Comparison of ENCODE assay signal across 2 cellular contexts in genomic region chr14:93286212-93286890, GRCh38.
TF ChIP-seq lines count a peak whose summit lies in the region.

No MANE protein-coding gene starts in this region.

TF ChIP-seq in A549, 52 proteins besides CTCF, POLR2A, EP300 and RAD21 (continued from another document):
- TF ChIP-seq HES2 (IDR thresholded peaks at IDR 0.05) (no peak), PHF8 (IDR thresholded peaks at IDR 0.05; ENCODE audit: borderline replicate concordance, low read depth) (no peak), ZNF302 (CRISPR knock-in tag; IDR thresholded peaks at IDR 0.05) (no peak), KDM5A (IDR thresholded peaks at IDR 0.05) (no peak), HDAC2 (IDR thresholded peaks at IDR 0.05) (no peak), SREBF2 (IDR thresholded peaks at IDR 0.05) (no peak), PBX3 (IDR thresholded peaks at IDR 0.05) (no peak), HOXB13 (CRISPR knock-in tag; IDR thresholded peaks at IDR 0.05; ENCODE audit: low read depth) (no peak), ZFP36 (IDR thresholded peaks at IDR 0.05; ENCODE audit: borderline replicate concordance, partially characterized antibody) (no peak), RARB (CRISPR knock-in tag; IDR thresholded peaks at IDR 0.05) (no peak), BCL3 (IDR thresholded peaks at IDR 0.05) (no peak), MAFK (IDR thresholded peaks at IDR 0.05; ENCODE audit: partially characterized antibody) (no peak), ZSCAN20 (CRISPR knock-in tag; IDR thresholded peaks at IDR 0.05) (no peak), RNF2 (IDR thresholded peaks at IDR 0.05; ENCODE audit: borderline replicate concordance, low read depth) (no peak), ATOH8 (CRISPR knock-in tag; IDR thresholded peaks at IDR 0.05; ENCODE audit: low read depth) (no peak), FOXS1 (CRISPR knock-in tag; IDR thresholded peaks at IDR 0.05) (no peak), MAX (IDR thresholded peaks at IDR 0.05) (no peak)

TF ChIP-seq in K562, 482 proteins besides CTCF, POLR2A, EP300 and RAD21:
- TF ChIP-seq HMBOX1 (IDR thresholded peaks at IDR 0.05) = peak; percentile 71
- no peak for TF ChIP-seq ZBTB11 (CRISPR knock-in tag; IDR thresholded peaks at IDR 0.05)
- no peak for TF ChIP-seq NUFIP1 (IDR thresholded peaks at IDR 0.05; ENCODE audit: partially characterized antibody)
- no peak for TF ChIP-seq USF2 (CRISPR knock-in tag; IDR thresholded peaks at IDR 0.05)
- TF ChIP-seq PBX2 (CRISPR knock-in tag; IDR thresholded peaks at IDR 0.05; ENCODE audit: low read depth) = no peak
- 0 out of 2 replicates have a peak, but pooled peaks have one; percentile 13 for TF ChIP-seq PBX2 (tag; conservative IDR thresholded peaks at IDR 0.05; ENCODE audit: low read depth)
